Comparison of ENCODE assay signal across 20 cellular contexts in genomic region chr1:70327306-70328076, GRCh38. TPM values are rescaled to one million over a fixed set of nuclear protein-coding genes. Genes with fewer than 3 reads are reported as not detected.
DNase-seq lines count a peak whose midpoint lies in the region; ATAC-seq and TF ChIP-seq lines count a peak whose summit lies in the region.
"Had no signal": no experiment of that assay in that cellular context is flagged by ENCODE, and none has a peak within 500 bp of the region (broad histone marks: within the 10 kb centered on the region; RNA-seq: fewer than 3 reads in every experiment).

No MANE protein-coding gene starts in this region.

- H3K4me1 ChIP-seq in breast epithelium (no peaks in the 10 kb centered on the region), RWPE2 (ENCODE audit: insufficient read depth, poor library complexity, severe bottlenecking) (peaks cover 35% of the 10 kb centered on the region), left ventricle myocardium inferior (peaks cover 18% of the 10 kb centered on the region)
- H3K4me1 ChIP-seq: BLaER1, uterus had no signal

- ATAC-seq in RWPE2 (ENCODE audit: low read depth): peak; percentile 67; the same call in 2 of the 3 replicates
- ATAC-seq in GM21529 (IDR thresholded peaks at IDR 0.05; ENCODE audit: unreplicated experiment): no peak
- ATAC-seq: stimulated activated memory B cell treated with anti-CD40 and anti-IgM and Interleukin-4, amounts not matched to agents 10 μg/mL and 1 μg/mL and 100 μg/mL, for 72 hours had no signal

- H3K36me3 Mint-ChIP-seq in MCF 10A (ENCODE audit: insufficient read depth, unreplicated experiment) (peaks cover 24% of the 10 kb centered on the region), endothelial cell (ENCODE audit: low read depth, unreplicated experiment) (no peaks in the 10 kb centered on the region)

- H3K9me3 Mint-ChIP-seq in MCF 10A (ENCODE audit: unreplicated experiment) (no peaks in the 10 kb centered on the region), endothelial cell (ENCODE audit: unreplicated experiment) (no peaks in the 10 kb centered on the region)
- H3K9me3 Mint-ChIP-seq: neural crest cell; stimulated activated memory B cell treated with anti-CD40 and anti-IgM and Interleukin-4, amounts not matched to agents 10 μg/mL and 1 μg/mL and 100 μg/mL, for 72 hours; T-helper 1 cell treated with Interleukin-12 subunit alpha and Interleukin-12 subunit beta and Interleukin-4 antibody, amounts not matched to agents 30 μg/mL and 1 μg/mL, for 36 hours had no signal

- H3K36me3 ChIP-seq in breast epithelium: no peaks in the 10 kb centered on the region
- H3K36me3 ChIP-seq in RWPE2 (ENCODE audit: low read depth): peaks cover 16% of the 10 kb centered on the region
- peaks cover 23% of the 10 kb centered on the region for H3K36me3 ChIP-seq in left ventricle myocardium inferior
- H3K36me3 ChIP-seq: uterus had no signal

- intact Hi-C loops in MCF 10A (cut with micrococcal nuclease) (no loop called here), breast epithelium (cut with DNase I; ENCODE audit: low total_unique reads) (no loop called here), left ventricle myocardium inferior (cut with micrococcal nuclease) (no loop called here)

- POLR2A ChIA-PET in MCF 10A (lab: Yijun Ruan, JAX): interaction anchor here (0.6 to 1.3 kb wide), 4 partner anchors 11 to 84 kb away, joined by 3 to 8 read pairs (median 4); partner anchors contain the start of gene CTH

- no peak for TF ChIP-seq POLR2A in breast epithelium (IDR thresholded peaks at IDR 0.05)

- TF ChIP-seq CTCF in MCF 10A (IDR thresholded peaks at IDR 0.05; ENCODE audit: unreplicated experiment): no peak
- no peak for TF ChIP-seq CTCF in breast epithelium (IDR thresholded peaks at IDR 0.05)
- TF ChIP-seq CTCF in RWPE2 (IDR thresholded peaks at IDR 0.05; ENCODE audit: poor library complexity, severe bottlenecking): no peak
- TF ChIP-seq CTCF in fibroblast of mammary gland (conservative IDR thresholded peaks at IDR 0.05; ENCODE audit: control insufficient read depth, insufficient read depth, low read depth, low read length): no peak
- TF ChIP-seq CTCF in endothelial cell (IDR thresholded peaks at IDR 0.05; ENCODE audit: unreplicated experiment): no peak
- TF ChIP-seq CTCF in left ventricle myocardium inferior (IDR thresholded peaks at IDR 0.05; ENCODE audit: borderline replicate concordance): no peak

- H3K9me3 ChIP-seq in breast epithelium: no peaks in the 10 kb centered on the region
- no peaks in the 10 kb centered on the region for H3K9me3 ChIP-seq in RWPE2 (ENCODE audit: severe bottlenecking)
- H3K9me3 ChIP-seq in left ventricle myocardium inferior (replicated peaks): no peaks in the 10 kb centered on the region
- H3K9me3 ChIP-seq: BLaER1, uterus had no signal

- H3K27me3 Mint-ChIP-seq in MCF 10A (ENCODE audit: insufficient read depth, unreplicated experiment) (no peaks in the 10 kb centered on the region), endothelial cell (ENCODE audit: unreplicated experiment) (no peaks in the 10 kb centered on the region)
- H3K27me3 Mint-ChIP-seq: stimulated activated memory B cell treated with anti-CD40 and anti-IgM and Interleukin-4, amounts not matched to agents 10 μg/mL and 1 μg/mL and 100 μg/mL, for 72 hours had no signal

- BruUV-seq in MCF 10A (replicated peaks; lab: Mats Ljungman, UMichigan): no TSS peak

- H3K27me3 ChIP-seq in breast epithelium (no peaks in the 10 kb centered on the region), RWPE2 (ENCODE audit: insufficient read depth, poor library complexity, severe bottlenecking) (no peaks in the 10 kb centered on the region), left ventricle myocardium inferior (ENCODE audit: low read depth) (no peaks in the 10 kb centered on the region)
- H3K27me3 ChIP-seq: BLaER1, uterus had no signal

- H3K27ac ChIP-seq in breast epithelium: no peak overlapping the region
- peak overlapping the region; percentile 40 for H3K27ac ChIP-seq in RWPE2 (ENCODE audit: poor library complexity, severe bottlenecking)
- no peak overlapping the region for H3K27ac ChIP-seq in left ventricle myocardium inferior (replicated peaks)
- H3K27ac ChIP-seq: BLaER1, KMS-11, uterus had no signal

- peaks cover 9% of the 10 kb centered on the region for H3K4me1 Mint-ChIP-seq in MCF 10A (ENCODE audit: insufficient read depth, unreplicated experiment)
- no peaks in the 10 kb centered on the region for H3K4me1 Mint-ChIP-seq in endothelial cell (ENCODE audit: unreplicated experiment)
- H3K4me1 Mint-ChIP-seq: neural crest cell had no signal

- H3K4me3 ChIP-seq in breast epithelium: no peak overlapping the region
- no peak overlapping the region for H3K4me3 ChIP-seq in RWPE2 (ENCODE audit: severe bottlenecking)
- no peak overlapping the region for H3K4me3 ChIP-seq in fibroblast of mammary gland (ENCODE audit: control insufficient read depth, low read depth, low read length)
- no peak overlapping the region for H3K4me3 ChIP-seq in left ventricle myocardium inferior
- H3K4me3 ChIP-seq: BLaER1, uterus had no signal

- CTCF ChIA-PET in MCF 10A (lab: Yijun Ruan, JAX): interaction anchor here (0.6 to 1.1 kb wide), 2 partner anchors 12 to 55 kb away, joined by 3 read pairs; no protein-coding TSS in a partner anchor

- H3K4me3 Mint-ChIP-seq in MCF 10A (ENCODE audit: unreplicated experiment) (no peak overlapping the region), endothelial cell (ENCODE audit: unreplicated experiment) (no peak overlapping the region)
- H3K4me3 Mint-ChIP-seq: neural crest cell; stimulated activated memory B cell treated with anti-CD40 and anti-IgM and Interleukin-4, amounts not matched to agents 10 μg/mL and 1 μg/mL and 100 μg/mL, for 72 hours; T-helper 1 cell treated with Interleukin-12 subunit alpha and Interleukin-12 subunit beta and Interleukin-4 antibody, amounts not matched to agents 30 μg/mL and 1 μg/mL, for 36 hours had no signal

- peak; percentile 56 for DNase-seq in MCF 10A (ENCODE audit: unreplicated experiment)
- DNase-seq in breast epithelium (ENCODE audit: low spot score in 2 of 2): no peak
- DNase-seq in RWPE2 (ENCODE audit: low spot score): no peak
- DNase-seq in fibroblast of mammary gland (ENCODE audit: low read depth): peak; percentile 25
- no peak for DNase-seq in endothelial cell (ENCODE audit: low spot score)
- DNase-seq in stimulated activated CD4-positive, alpha-beta T cell treated with anti-CD3 and anti-CD28 coated beads, Interleukin-4, amount 100 ng/mL, for 1 hour: no peak
- no peak for DNase-seq in left ventricle myocardium inferior
- DNase-seq: ACHN; activated CD4-positive, alpha-beta T cell treated with anti-CD3 and anti-CD28 coated beads for 48 hours; NCI-H187; NCI-H226; NCI-H774; stimulated activated CD4-positive, alpha-beta T cell treated with anti-CD3 and anti-CD28 coated beads, Interleukin-1b, Interleukin-23, amount 100 ng/mL, for 48 hours; uterus had no signal

- H3K27ac Mint-ChIP-seq in MCF 10A (ENCODE audit: low read depth, unreplicated experiment): peak overlapping the region; percentile 74
- H3K27ac Mint-ChIP-seq in endothelial cell (ENCODE audit: unreplicated experiment): no peak overlapping the region
- H3K27ac Mint-ChIP-seq: stimulated activated memory B cell treated with anti-CD40 and anti-IgM and Interleukin-4, amounts not matched to agents 10 μg/mL and 1 μg/mL and 100 μg/mL, for 72 hours; T-helper 1 cell treated with Interleukin-12 subunit alpha and Interleukin-12 subunit beta and Interleukin-4 antibody, amounts not matched to agents 30 μg/mL and 1 μg/mL, for 36 hours had no signal

RNA-seq across cellular contexts. Expression of gene ANKRD13C, which starts 27.0 kb away (rescaled TPM):
- total RNA-seq in MCF 10A (2022) (17.8 and 18.9 TPM in 2 replicates), breast epithelium (10 to 100 TPM; 20.8 to 29.9 (median 28.5) TPM), endothelial cell (ENCODE audit: unreplicated experiment) (20.9 TPM), left ventricle myocardium inferior (9.5 TPM)

Comparison
In these comparisons a context has a peak if more than half of its experiments do, and no peak if none do; other contexts are left out.
1. DNase-seq: peak in MCF 10A (single experiment) and fibroblast of mammary gland (single experiment); none in breast epithelium (0 of 2), RWPE2 (single experiment), endothelial cell (single experiment), stimulated activated CD4-positive, alpha-beta T cell treated with anti-CD3 and anti-CD28 coated beads, Interleukin-4, amount 100 ng/mL, for 1 hour (single experiment) and left ventricle myocardium inferior (single experiment).